ENCODE assay signal across 8 cellular contexts in the genomic region with DNA sequence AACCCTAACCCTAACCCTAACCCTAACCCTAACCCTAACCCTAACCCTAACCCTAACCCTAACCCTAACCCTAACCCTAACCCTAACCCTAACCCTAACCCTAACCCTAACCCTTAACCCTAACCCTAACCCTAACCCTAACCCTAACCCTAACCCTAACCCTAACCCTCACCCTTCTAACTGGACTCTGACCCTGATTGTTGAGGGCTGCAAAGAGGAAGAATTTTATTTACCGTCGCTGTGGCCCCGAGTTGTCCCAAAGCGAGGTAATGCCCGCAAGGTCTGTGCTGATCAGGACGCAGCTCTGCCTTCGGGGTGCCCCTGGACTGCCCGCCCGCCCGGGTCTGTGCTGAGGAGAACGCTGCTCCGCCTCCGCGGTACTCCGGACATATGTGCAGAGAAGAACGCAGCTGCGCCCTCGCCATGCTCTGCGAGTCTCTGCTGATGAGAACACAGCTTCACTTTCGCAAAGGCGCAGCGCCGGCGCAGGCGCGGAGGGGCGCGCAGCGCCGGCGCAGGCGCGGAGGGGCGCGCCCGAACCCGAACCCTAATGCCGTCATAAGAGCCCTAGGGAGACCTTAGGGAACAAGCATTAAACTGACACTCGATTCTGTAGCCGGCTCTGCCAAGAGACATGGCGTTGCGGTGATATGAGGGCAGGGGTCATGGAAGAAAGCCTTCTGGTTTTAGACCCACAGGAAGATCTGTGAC. TPM values are rescaled to one million over a fixed set of nuclear protein-coding genes. Genes with fewer than 3 reads are reported as not detected.
"Had no signal": no experiment of that assay in that cellular context is flagged by ENCODE, and none has a peak within 500 bp of the region (broad histone marks: within the 10 kb centered on the region; RNA-seq: fewer than 3 reads in every experiment).

No MANE protein-coding gene starts in this region.

RNA-seq across cellular contexts. Expression of a gene that starts 38.7 kb away (rescaled TPM):
- total RNA-seq: activated CD8-positive, alpha-beta T cell treated with anti-CD3 and anti-CD28 coated beads, Interleukin-2, amount 10 ng/mL, durations not matched to agents 7 days and 5 days; activated naive CD4-positive, alpha-beta T cell treated with anti-CD3 and anti-CD28 coated beads for 36 hours; activated T-helper 17 cell treated with anti-CD3 and anti-CD28 coated beads, Interleukin-2, amount 50 U/mL, for 72 hours; aorta; LHCN-M2; NCI-H460; PC-3; Peyer's patch had no signal
- polyA plus RNA-seq: aorta had no signal
